In genomic region chr5:120463026-120463770, GRCh38 we compare ENCODE assay signal across 10 cellular contexts. TPM values are rescaled to one million over a fixed set of nuclear protein-coding genes. Genes with fewer than 3 reads are reported as not detected.
A peak's percentile ranks its signal among the peaks of the same experiment; 100 is the strongest.
DNase-seq lines count a peak whose midpoint lies in the region; ATAC-seq and TF ChIP-seq lines count a peak whose summit lies in the region.
"Had no signal": no experiment of that assay in that cellular context is flagged by ENCODE, and none has a peak within 500 bp of the region (broad histone marks: within the 10 kb centered on the region; RNA-seq: fewer than 3 reads in every experiment).

No MANE protein-coding gene starts in this region.

- peaks cover 0 to 25% (median 0%) of the 10 kb centered on the region in 4 donors for H3K4me1 ChIP-seq in tibial nerve

- peak overlapping the region; percentile 83 to 88 (median 86) for H3K4me3 Mint-ChIP-seq in IgD-negative memory B cell
- H3K4me3 Mint-ChIP-seq in brain = peak overlapping the region; percentile 90 to 94 (median 91)
- peak overlapping the region; percentile 86 to 94 (median 88) for H3K4me3 Mint-ChIP-seq in nephron

- H3K9me3 Mint-ChIP-seq in IgD-negative memory B cell (peaks cover 0 to 2% (median 0%) of the 10 kb centered on the region in 3 donors), brain (no peaks in the 10 kb centered on the region), nephron (no peaks in the 10 kb centered on the region)

- no peak overlapping the region for H3K27ac ChIP-seq in tibial nerve
- H3K27ac ChIP-seq: epithelial cell of prostate had no signal

- no peaks in the 10 kb centered on the region for H3K9me3 ChIP-seq in tibial nerve

- DNase-seq in AML-193 (lab: John Stamatoyannopoulos, UW) (peak; percentile 9 to 31), NCI-H187 (lab: John Stamatoyannopoulos, UW) (no peak), AG08395 (ENCODE audit: low spot score) (no peak), tibial nerve (ENCODE audit: low spot score in 2 of 2) (no peak)

- H3K4me3 ChIP-seq in tibial nerve = no peak overlapping the region

- 56 to 57% methylated on average over 6 of the region's 6 CpGs for WGBS in tibial nerve, 2 donors

- H3K27ac Mint-ChIP-seq in IgD-negative memory B cell (peak overlapping the region; percentile 63 to 83 (median 71)), brain (peak overlapping the region in 4 of 5 experiments; percentile 2 to 86 (median 32)), nephron (no peak overlapping the region)

- H3K27me3 ChIP-seq in tibial nerve = peaks cover 0 to 11% of the 10 kb centered on the region in 2 donors

- H3K4me1 Mint-ChIP-seq in IgD-negative memory B cell (peaks cover 8 to 18% (median 13%) of the 10 kb centered on the region in 3 donors), brain (peaks cover 33% of the 10 kb centered on the region), nephron (peaks cover 20% of the 10 kb centered on the region)

- ATAC-seq in HG02588 (IDR thresholded peaks at IDR 0.05; ENCODE audit: unreplicated experiment) = no peak

- H3K36me3 ChIP-seq in tibial nerve = no peaks in the 10 kb centered on the region

- no peak for TF ChIP-seq EP300 in tibial nerve (IDR thresholded peaks at IDR 0.05)

- H3K36me3 Mint-ChIP-seq in IgD-negative memory B cell (peaks cover 3% of the 10 kb centered on the region), brain (no peaks in the 10 kb centered on the region), nephron (ENCODE audit: low read depth) (no peaks in the 10 kb centered on the region)

- no peak for TF ChIP-seq CTCF in brain (conservative IDR thresholded peaks at IDR 0.05)
- TF ChIP-seq CTCF in nephron (IDR thresholded peaks at IDR 0.05; ENCODE audit: unreplicated experiment in 3 of 3) = no peak
- TF ChIP-seq CTCF in tibial nerve (IDR thresholded peaks at IDR 0.05) = no peak

- no peak for TF ChIP-seq POLR2A in tibial nerve (IDR thresholded peaks at IDR 0.05)

- H3K27me3 Mint-ChIP-seq in IgD-negative memory B cell (peaks cover 28% of the 10 kb centered on the region), brain (peaks cover 43% of the 10 kb centered on the region), nephron (ENCODE audit: low read depth) (peaks cover 53% of the 10 kb centered on the region)

RNA-seq across cellular contexts. Expression of gene PRR16, which starts 0.9 kb away (rescaled TPM):
- polyA plus RNA-seq in IgD-negative memory B cell = not detected
- 0.93 TPM for polyA plus RNA-seq in brain (ENCODE audit: insufficient read depth, low read depth, low replicate concordance)
- 1 to 10 TPM in 3 of 4 donors, not detected in 1; 2.1 to 5.1 (median 2.5) TPM for total RNA-seq in tibial nerve
- total RNA-seq: T-helper 1 cell treated with Interleukin-12 subunit alpha and Interleukin-12 subunit beta and Interleukin-4 antibody, amounts not matched to agents 30 ng/mL and 1 ng/mL, for 36 hours had no signal

Comparison
In these comparisons a context has a peak if more than half of its experiments do, and no peak if none do; other contexts are left out.
1. DNase-seq: peak in AML-193 (2 of 2); none in NCI-H187 (0 of 2), AG08395 (single experiment) and tibial nerve (0 of 2).
2. H3K27ac Mint-ChIP-seq: peak in IgD-negative memory B cell (3 of 3) and brain (4 of 5); none in nephron (0 of 3).
3. Peak in every context shown above with its lines, with median percentiles within 50 percentile points of each other: H3K4me3 Mint-ChIP-seq.